26 cellular contexts compared by ENCODE assay signal in genomic region chr9:98341157-98342102, GRCh38.
DNase-seq lines count a peak whose midpoint lies in the region; ATAC-seq, FAIRE-seq and TF ChIP-seq lines count a peak whose summit lies in the region.
"Had no signal": no experiment of that assay in that cellular context is flagged by ENCODE, and none has a peak within 500 bp of the region (broad histone marks: within the 10 kb centered on the region; RNA-seq: fewer than 3 reads in every experiment).

No MANE protein-coding gene starts in this region.

- intact Hi-C loops in prostate gland (cut with DNase I) = no loop called here
- intact Hi-C loops in HepG2 (cut with micrococcal nuclease; ENCODE audit: unreplicated experiment) = no loop called here

- no peak for TF ChIP-seq RAD21 in HepG2 (CRISPR knock-in tag; IDR thresholded peaks at IDR 0.05)

- no peaks in the 10 kb centered on the region for H4K20me1 ChIP-seq in HepG2 (ENCODE audit: insufficient read depth, low read length)

- no peak for FAIRE-seq in HepG2 (lab: Jason Lieb, UNC)
- FAIRE-seq: endometrium, GM18507 had no signal

- TF ChIP-seq CTCF in GM10248 (IDR thresholded peaks at IDR 0.05; ENCODE audit: control extremely low read depth, extremely low read depth, low read depth, missing control alignments) (no peak), prostate gland (IDR thresholded peaks at IDR 0.05) (no peak), HepG2 (CRISPR knock-in tag; IDR thresholded peaks at IDR 0.05) (no peak)

- no TSS peak for BruUV-seq in HepG2 (replicated peaks; lab: Mats Ljungman, UMichigan)

- H3K27me3 ChIP-seq in prostate gland (replicated peaks; ENCODE audit: insufficient read depth) (no peaks in the 10 kb centered on the region), HepG2 (ENCODE audit: control insufficient read depth in 1 of 2, insufficient read depth in 2 of 2, low read length in 2 of 2) (peaks cover 1 to 5% of the 10 kb centered on the region in 2 experiments; a peak in 2 of 5 replicates)

- no peaks in the 10 kb centered on the region for H3K79me2 ChIP-seq in HepG2 (ENCODE audit: insufficient read depth, low read length)

- no peak overlapping the region for H3K9ac ChIP-seq in HepG2 (ENCODE audit: insufficient read depth, low read depth, low read length)

- CTCF ChIA-PET in GM10248 (lab: Yijun Ruan, JAX) = interaction anchor here (0.8 to 1.4 kb wide), 2 partner anchors 9 to 26 kb away, joined by 3 read pairs; no protein-coding TSS in a partner anchor
- CTCF ChIA-PET in HepG2 (lab: Yijun Ruan, JAX; ENCODE audit: low intra/inter-chr PET ratio, low total read pairs) = no interaction called here

- 22% methylated on average over 20 of the region's 20 CpGs for WGBS in prostate gland
- WGBS in HepG2 (ENCODE audit: low lambda C conversion rate) = 35% methylated on average over 15 of the region's 20 CpGs

- DNase-seq in GM10248 (ENCODE audit: extremely low spot score) (peak; percentile 1), NCI-H82 treated with DMSO at 0.1 percent for 48 hours (lab: John Stamatoyannopoulos, UW; ENCODE audit: unreplicated experiment) (peak; percentile 60), dermis microvascular lymphatic vessel endothelial cell (ENCODE audit: low read depth in 2 of 2) (peak; percentile 55 to 81), prostate gland (ENCODE audit: low spot score) (peak; percentile 43), HepG2 (ENCODE audit: low spot score) (no peak), NCI-H2227 treated with DMSO at 0.1 percent for 48 hours (lab: John Stamatoyannopoulos, UW) (no peak)
- DNase-seq: activated CD4-positive, alpha-beta T cell treated with anti-CD3 and anti-CD28 coated beads for 36 hours; activated naive CD4-positive, alpha-beta T cell treated with Interleukin-2 at 50 U/mL for 16 hours; activated T-cell treated with anti-CD3 and anti-CD28 coated beads, Interleukin-2, amount 50 U/mL, for 4 hours; adrenal gland; CD4-positive, alpha-beta T cell; DMS53; GF-D8; KG1; NCI-H187; NCI-H774; nephron progenitor cell; SHP77 treated with DMSO at 0.1 percent for 48 hours; stimulated activated naive CD4-positive, alpha-beta T cell treated with Interleukin-2 at 50 U/mL for 16 hours had no signal

- H3K9me3 ChIP-seq in prostate gland = no peaks in the 10 kb centered on the region
- no peaks in the 10 kb centered on the region for H3K9me3 ChIP-seq in HepG2 (ENCODE audit: low read length)
- H3K9me3 ChIP-seq: adrenal gland, thoracic aorta had no signal

- POLR2A ChIA-PET in GM10248 (lab: Yijun Ruan, JAX) = no interaction called here
- POLR2A ChIA-PET in HepG2 (lab: Yijun Ruan, JAX) = no interaction called here

- ATAC-seq in HepG2 (no peak), GM21529 (IDR thresholded peaks at IDR 0.05; ENCODE audit: unreplicated experiment) (no peak)
- ATAC-seq: activated CD4-positive, alpha-beta T cell treated with anti-CD3 and anti-CD28 coated beads for 36 hours; activated T-cell treated with anti-CD3 and anti-CD28 coated beads, Interleukin-2, amount 50 U/mL, for 4 hours; sciatic nerve had no signal

- no peak overlapping the region for H3K4me3 ChIP-seq in prostate gland
- no peak overlapping the region for H3K4me3 ChIP-seq in HepG2 (replicated peaks in 1 of 3; ENCODE audit: insufficient read depth in 1 of 3, low read depth in 2 of 3, low read length in 3 of 3)
- H3K4me3 ChIP-seq: adrenal gland, coronary artery, lung, thoracic aorta had no signal

- H3K4me2 ChIP-seq in HepG2 (ENCODE audit: low read depth, low read length) = no peak overlapping the region

- TF ChIP-seq POLR2A in prostate gland (IDR thresholded peaks at IDR 0.05) (no peak), HepG2 (IDR thresholded peaks at IDR 0.05; ENCODE audit: insufficient read depth in 1 of 2, low read depth in 2 of 2, low read length in 2 of 2) (no peak)

- H3K36me3 ChIP-seq in prostate gland (no peaks in the 10 kb centered on the region), HepG2 (replicated peaks in 1 of 2; ENCODE audit: control insufficient read depth in 1 of 2, insufficient read depth in 2 of 2, low read length in 2 of 2) (no peaks in the 10 kb centered on the region)
- H3K36me3 ChIP-seq: adrenal gland, thoracic aorta had no signal

- H2AFZ ChIP-seq in HepG2 (ENCODE audit: low read length) = no peak overlapping the region

- TF ChIP-seq EP300 in HepG2 (IDR thresholded peaks at IDR 0.05; ENCODE audit: low read depth in 2 of 2, low read length in 2 of 2) = no peak
- TF ChIP-seq EP300 in HepG2 (CRISPR knock-in tag; IDR thresholded peaks at IDR 0.05; ENCODE audit: borderline replicate concordance) = no peak

- in situ Hi-C loops in HepG2 (cut with HindIII; ENCODE audit: extremely low pct_ligation_motif_present, low pct_unique_long_range_greater_than_20kb) = no loop called here

- no peak overlapping the region for H3K27ac ChIP-seq in prostate gland
- H3K27ac ChIP-seq in HepG2 (ENCODE audit: extremely low read length, insufficient read depth, low read length) = no peak overlapping the region
- H3K27ac ChIP-seq: adrenal gland, coronary artery, thoracic aorta had no signal

- H3K4me1 ChIP-seq in prostate gland (replicated peaks) (no peaks in the 10 kb centered on the region), HepG2 (ENCODE audit: insufficient read depth, low read length) (no peaks in the 10 kb centered on the region)
- H3K4me1 ChIP-seq: adrenal gland had no signal

TF ChIP-seq in HepG2, 621 proteins besides CTCF, POLR2A, EP300 and RAD21 (continues in another document):
- no peak for TF ChIP-seq MLX (CRISPR knock-in tag; IDR thresholded peaks at IDR 0.05)
- no peak for TF ChIP-seq ZBED4 (CRISPR knock-in tag; IDR thresholded peaks at IDR 0.05; ENCODE audit: borderline replicate concordance)
- TF ChIP-seq ZNF263 (CRISPR knock-in tag; IDR thresholded peaks at IDR 0.05) = no peak
- TF ChIP-seq ZNF503 (CRISPR knock-in tag; IDR thresholded peaks at IDR 0.05) = no peak
- no peak for TF ChIP-seq ZFP36 (IDR thresholded peaks at IDR 0.05; ENCODE audit: borderline replicate concordance, low read depth, low read length, partially characterized antibody)
- TF ChIP-seq SRSF9 (IDR thresholded peaks at IDR 0.05; ENCODE audit: borderline replicate concordance, insufficient read depth, low read depth, low read length, poor library complexity, severe bottlenecking) = no peak
- TF ChIP-seq SP2 (CRISPR knock-in tag; IDR thresholded peaks at IDR 0.05) = no peak
- no peak for TF ChIP-seq ZNF556 (CRISPR knock-in tag; IDR thresholded peaks at IDR 0.05; ENCODE audit: borderline replicate concordance)
- TF ChIP-seq ZNF414 (CRISPR knock-in tag; IDR thresholded peaks at IDR 0.05) = no peak

Comparison
In these comparisons a context has a peak if more than half of its experiments do, and no peak if none do; other contexts are left out.
1. DNase-seq: peak in GM10248 (single experiment), NCI-H82 treated with DMSO at 0.1 percent for 48 hours (single experiment), dermis microvascular lymphatic vessel endothelial cell (2 of 2) and prostate gland (single experiment); none in HepG2 (single experiment) and NCI-H2227 treated with DMSO at 0.1 percent for 48 hours (single experiment).